18 cellular contexts compared by ENCODE assay signal in the genomic region with DNA sequence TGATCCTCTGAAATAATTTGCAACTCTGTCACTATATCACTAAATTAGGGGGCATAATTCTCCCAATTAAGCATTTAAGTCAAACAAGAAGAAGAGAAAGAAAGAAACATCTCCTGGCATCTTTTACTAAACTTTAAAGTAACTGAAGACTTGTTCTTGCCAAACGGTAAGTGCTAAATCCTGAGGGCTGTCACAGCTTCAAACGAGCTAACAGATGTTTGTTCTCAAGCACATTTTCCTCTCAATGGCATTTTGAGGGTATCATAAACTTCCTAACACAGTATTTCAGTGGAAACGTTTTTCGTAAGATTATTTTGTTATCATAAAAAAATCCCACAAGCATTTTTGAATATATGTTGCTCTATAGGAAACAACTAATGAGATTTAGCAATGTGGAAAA.
DNase-seq lines count a peak whose midpoint lies in the region; ATAC-seq and TF ChIP-seq lines count a peak whose summit lies in the region.
"Had no signal": no experiment of that assay in that cellular context is flagged by ENCODE, and none has a peak within 500 bp of the region (broad histone marks: within the 10 kb centered on the region; RNA-seq: fewer than 3 reads in every experiment).

No MANE protein-coding gene starts in this region.

- no peak overlapping the region for H3K4me2 ChIP-seq in PC-9
- H3K4me2 ChIP-seq: A549; BLaER1 treated with 17β-estradiol and CSF1 and Interleukin-3, amounts not matched to agents 10 nM and 100 nM had no signal

- H3K9me3 Mint-ChIP-seq in nephron progenitor cell (peaks cover 37% of the 10 kb centered on the region), progenitor cell of endocrine pancreas (ENCODE audit: low read depth) (peaks cover 12% of the 10 kb centered on the region)

- H3K9me3 ChIP-seq in PC-9 (ENCODE audit: insufficient read depth, low read depth) = no peaks in the 10 kb centered on the region
- H3K9me3 ChIP-seq: A549 had no signal

- no peaks in the 10 kb centered on the region for H3K36me3 ChIP-seq in PC-9 (ENCODE audit: low read depth)
- H3K36me3 ChIP-seq: BLaER1 treated with 17β-estradiol and CSF1 and Interleukin-3, amounts not matched to agents 10 nM and 100 nM had no signal

- POLR2A ChIA-PET in PC-9 (lab: Charles Lee; ENCODE audit: unreplicated experiment) = no interaction called here

- H3K36me3 Mint-ChIP-seq in nephron progenitor cell (ENCODE audit: low read depth) (peaks cover 7% of the 10 kb centered on the region), progenitor cell of endocrine pancreas (ENCODE audit: insufficient read depth) (no peaks in the 10 kb centered on the region)
- H3K36me3 Mint-ChIP-seq: CD8-positive, alpha-beta T cell had no signal

- H3K9me2 ChIP-seq in PC-9 (ENCODE audit: insufficient read depth) = peaks cover 4% of the 10 kb centered on the region; the same call in 1 of the 2 replicates

- DNase-seq in PC-9 (no peak), left kidney (ENCODE audit: low read depth, low spot score) (peak; percentile 73), nephron progenitor cell (no peak), progenitor cell of endocrine pancreas (ENCODE audit: low spot score, unreplicated experiment) (no peak)
- DNase-seq: AML-193; Caco-2; Calu3; CD4-positive, alpha-beta T cell; CD8-positive, alpha-beta T cell; DMS79 treated with DMSO at 0.1 percent for 48 hours; GF-D8 had no signal

- no peak for ATAC-seq in GM18498 (IDR thresholded peaks at IDR 0.05; ENCODE audit: unreplicated experiment)
- ATAC-seq: A549; CD8-positive, alpha-beta T cell; GM12878 had no signal

- BruUV-seq in PC-9 (replicated peaks; lab: Mats Ljungman, UMichigan) = no TSS peak

- H3K27ac ChIP-seq in PC-9 = no peak overlapping the region
- H3K27ac ChIP-seq: 22Rv1; A549; BLaER1 treated with 17β-estradiol and CSF1 and Interleukin-3, amounts not matched to agents 10 nM and 100 nM; C4-2B had no signal

- no peak for TF ChIP-seq CTCF in PC-9 (conservative IDR thresholded peaks at IDR 0.05)
- TF ChIP-seq CTCF in nephron progenitor cell (IDR thresholded peaks at IDR 0.05) = no peak
- no peak for TF ChIP-seq CTCF in progenitor cell of endocrine pancreas (IDR thresholded peaks at IDR 0.05; ENCODE audit: unreplicated experiment)

- H3K27me3 ChIP-seq in PC-9 (ENCODE audit: insufficient read depth, low read depth) = no peaks in the 10 kb centered on the region
- H3K27me3 ChIP-seq: BLaER1 treated with 17β-estradiol and CSF1 and Interleukin-3, amounts not matched to agents 10 nM and 100 nM had no signal

- H2AFZ ChIP-seq in PC-9 = 0 out of 2 replicates have a peak overlapping the region, but pooled peaks have one; percentile 34

- no peak overlapping the region for H3K4me3 ChIP-seq in PC-9
- H3K4me3 ChIP-seq: A549; BLaER1 treated with 17β-estradiol and CSF1 and Interleukin-3, amounts not matched to agents 10 nM and 100 nM; GM12878 had no signal

- H3K4me3 Mint-ChIP-seq in nephron progenitor cell (no peak overlapping the region), progenitor cell of endocrine pancreas (ENCODE audit: low read depth) (no peak overlapping the region)
- H3K4me3 Mint-ChIP-seq: B cell; CD4-positive, alpha-beta T cell; CD8-positive, alpha-beta T cell had no signal

- no peaks in the 10 kb centered on the region for H3K4me1 ChIP-seq in PC-9 (replicated peaks; ENCODE audit: insufficient read depth)
- H3K4me1 ChIP-seq: A549; BLaER1 treated with 17β-estradiol and CSF1 and Interleukin-3, amounts not matched to agents 10 nM and 100 nM; Caco-2 had no signal

- intact Hi-C loops in PC-9 (cut with micrococcal nuclease; ENCODE audit: unreplicated experiment) = no loop called here

- H4K20me1 ChIP-seq in PC-9 (ENCODE audit: insufficient read depth) = no peaks in the 10 kb centered on the region
- H4K20me1 ChIP-seq: BLaER1 treated with 17β-estradiol and CSF1 and Interleukin-3, amounts not matched to agents 10 nM and 100 nM had no signal

- H3K27ac Mint-ChIP-seq in nephron progenitor cell (peak overlapping the region; percentile 58), progenitor cell of endocrine pancreas (no peak overlapping the region)
- H3K27ac Mint-ChIP-seq: B cell; CD4-positive, alpha-beta T cell; CD8-positive, alpha-beta T cell had no signal

- no peaks in the 10 kb centered on the region for H3F3A ChIP-seq in PC-9 (ENCODE audit: insufficient read depth, low read depth)

- CTCF ChIA-PET in PC-9 (lab: Charles Lee) = no interaction called here

- no peaks in the 10 kb centered on the region for H3K79me2 ChIP-seq in PC-9 (ENCODE audit: low read depth)

- peaks cover 26% of the 10 kb centered on the region for H3K4me1 Mint-ChIP-seq in nephron progenitor cell
- no peaks in the 10 kb centered on the region for H3K4me1 Mint-ChIP-seq in progenitor cell of endocrine pancreas (ENCODE audit: low read depth)
- H3K4me1 Mint-ChIP-seq: B cell had no signal

- H3K27me3 Mint-ChIP-seq in nephron progenitor cell (ENCODE audit: low read depth, poor library complexity) = no peaks in the 10 kb centered on the region
- H3K27me3 Mint-ChIP-seq in progenitor cell of endocrine pancreas = peaks cover 3% of the 10 kb centered on the region
- H3K27me3 Mint-ChIP-seq: B cell; CD4-positive, alpha-beta T cell had no signal
